31 cellular contexts compared by ENCODE assay signal in genomic region chr20:61597996-61598395, GRCh38.
"Had no signal": no experiment of that assay in that cellular context is flagged by ENCODE, and none has a peak within 500 bp of the region (broad histone marks: within the 10 kb centered on the region; RNA-seq: fewer than 3 reads in every experiment).

No MANE protein-coding gene starts in this region.

- H3K36me3 Mint-ChIP-seq: stimulated activated memory B cell treated with anti-CD40 and anti-IgM and Interleukin-4, amounts not matched to agents 10 μg/mL and 1 μg/mL and 100 μg/mL, for 72 hours had no signal

- H3K4me1 Mint-ChIP-seq: naive B cell; naive thymus-derived CD8-positive, alpha-beta T cell; stimulated activated memory B cell treated with anti-CD40 and anti-IgM and Interleukin-4, amounts not matched to agents 10 μg/mL and 1 μg/mL and 100 μg/mL, for 72 hours; stimulated activated naive CD8-positive, alpha-beta T cell treated with anti-CD3 and anti-CD28 coated beads, Interleukin-15, amount 100 ng/mL, for 72 hours had no signal

- ATAC-seq: naive thymus-derived CD8-positive, alpha-beta T cell; psoas muscle; right cardiac atrium; sciatic nerve; stimulated activated memory B cell treated with anti-CD40 and anti-IgM and Interleukin-4, amounts not matched to agents 10 μg/mL and 1 μg/mL and 100 μg/mL, for 72 hours; stimulated activated naive CD8-positive, alpha-beta T cell treated with anti-CD3 and anti-CD28 coated beads, Interleukin-15, amount 100 ng/mL, for 72 hours; stimulated activated naive CD8-positive, alpha-beta T cell treated with anti-CD3 and anti-CD28 coated beads, Interleukin-15, Interleukin-2, amounts not matched to agents 100 U/mL and 50 U/mL, for 24 hours; upper lobe of right lung had no signal

- H3K27me3 Mint-ChIP-seq: naive B cell; progenitor cell of endocrine pancreas; stimulated activated memory B cell treated with anti-CD40 and anti-IgM and Interleukin-4, amounts not matched to agents 10 μg/mL and 1 μg/mL and 100 μg/mL, for 72 hours had no signal

- H3K27ac ChIP-seq: ovary, parathyroid adenoma, psoas muscle, skin epidermis, spleen, suprapubic skin, testis, tibial artery, transverse colon, upper lobe of right lung, uterus had no signal

- H3K9ac ChIP-seq: parathyroid adenoma had no signal

- H3K9me3 ChIP-seq: ovary, psoas muscle, suprapubic skin, testis, transverse colon, upper lobe of right lung had no signal

- H3K36me3 ChIP-seq: ovary, spleen, suprapubic skin, tibial artery, transverse colon, upper lobe of right lung, uterus had no signal

- H3K27ac Mint-ChIP-seq: naive B cell; naive thymus-derived CD8-positive, alpha-beta T cell; nephron progenitor cell; progenitor cell of endocrine pancreas; stimulated activated memory B cell treated with anti-CD40 and anti-IgM and Interleukin-4, amounts not matched to agents 10 μg/mL and 1 μg/mL and 100 μg/mL, for 72 hours; stimulated activated naive CD8-positive, alpha-beta T cell treated with anti-CD3 and anti-CD28 coated beads, Interleukin-15, amount 100 ng/mL, for 72 hours; type B pancreatic cell had no signal

- H3K4me3 ChIP-seq: ovary, psoas muscle, skin epidermis, smooth muscle cell, spleen, suprapubic skin, testis, tibial artery, transverse colon, upper lobe of right lung, uterus had no signal

- H3K4me3 Mint-ChIP-seq: naive B cell; naive thymus-derived CD8-positive, alpha-beta T cell; nephron progenitor cell; neural crest cell; stimulated activated memory B cell treated with anti-CD40 and anti-IgM and Interleukin-4, amounts not matched to agents 10 μg/mL and 1 μg/mL and 100 μg/mL, for 72 hours; stimulated activated naive CD8-positive, alpha-beta T cell treated with anti-CD3 and anti-CD28 coated beads, Interleukin-15, amount 100 ng/mL, for 72 hours; type B pancreatic cell had no signal

- DNase-seq: naive B cell; naive thymus-derived CD8-positive, alpha-beta T cell; nephron progenitor cell; occipital lobe; ovary; psoas muscle; spleen; stimulated activated CD4-positive, alpha-beta T cell treated with anti-CD3 and anti-CD28 coated beads, Interleukin-12 subunit alpha, Interleukin-12 subunit beta, amount 100 ng/mL, for 4 hours; stimulated activated CD4-positive, alpha-beta T cell treated with anti-CD3 and anti-CD28 coated beads, Interleukin-1b, Interleukin-23, amount 100 ng/mL, for 48 hours; stimulated activated CD4-positive, alpha-beta T cell treated with anti-CD3 and anti-CD28 coated beads, Interleukin-4, amount 100 ng/mL, for 1 hour; stimulated activated CD4-positive, alpha-beta T cell treated with anti-CD3 and anti-CD28 coated beads, Interleukin-4, amount 100 ng/mL, for 4 hours; stimulated activated CD8-positive, alpha-beta memory T cell treated with anti-CD3 and anti-CD28 coated beads, Interleukin-4, amount 100 ng/mL, for 48 hours; stimulated activated naive CD4-positive, alpha-beta T cell; stimulated activated naive CD8-positive, alpha-beta T cell treated with anti-CD3 and anti-CD28 coated beads, Interleukin-15, amount 100 ng/mL, for 72 hours; stimulated activated naive CD8-positive, alpha-beta T cell treated with anti-CD3 and anti-CD28 coated beads, Interleukin-15, Interleukin-2, amounts not matched to agents 100 U/mL and 50 U/mL, for 24 hours; substantia nigra; testis; tibial artery; transverse colon; upper lobe of right lung; uterus had no signal

- H3K4me2 ChIP-seq: smooth muscle cell had no signal

- H3K4me1 ChIP-seq: parathyroid adenoma, psoas muscle, spleen, suprapubic skin, tibial artery, transverse colon, upper lobe of right lung, uterus had no signal

- H3K27me3 ChIP-seq: ovary, testis, uterus had no signal
